ENCODE assay signal across 9 cellular contexts in the genomic region with DNA sequence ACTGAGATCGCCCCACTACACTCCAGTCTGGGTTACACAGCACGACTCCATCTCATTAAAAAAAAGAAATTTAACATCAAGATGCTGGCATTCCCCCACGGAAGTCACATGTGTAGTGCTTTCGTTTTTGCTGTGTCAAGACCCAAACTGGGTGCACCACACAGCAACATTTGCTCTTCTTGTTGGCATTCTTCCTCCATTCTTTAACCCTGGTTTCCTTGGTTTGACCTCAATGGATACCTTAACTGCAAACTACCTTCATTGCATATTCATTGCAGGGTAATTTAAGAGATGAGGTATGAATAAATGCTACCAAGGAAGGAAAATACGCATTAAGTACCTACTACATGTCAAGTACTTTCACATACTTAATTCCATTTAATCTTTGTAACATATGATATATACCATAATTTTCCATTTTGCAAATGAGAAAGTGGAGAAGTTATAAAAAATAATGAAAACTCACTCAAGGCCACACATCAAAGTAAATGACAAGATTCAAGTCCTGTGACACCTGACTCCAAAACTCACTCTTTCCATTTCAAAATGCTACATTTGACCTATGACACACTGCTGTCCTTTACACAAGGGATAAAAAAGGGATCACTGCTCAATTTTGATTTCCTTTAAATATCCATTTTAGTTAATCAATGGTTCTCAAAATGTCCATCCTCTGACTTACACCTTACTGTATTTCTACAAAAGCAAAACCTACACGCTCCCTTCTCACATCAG. TPM values are rescaled to one million over a fixed set of nuclear protein-coding genes. Genes with fewer than 3 reads are reported as not detected.
DNase-seq lines count a peak whose midpoint lies in the region; ATAC-seq, FAIRE-seq and TF ChIP-seq lines count a peak whose summit lies in the region.
"Had no signal": no experiment of that assay in that cellular context is flagged by ENCODE, and none has a peak within 500 bp of the region (broad histone marks: within the 10 kb centered on the region; RNA-seq: fewer than 3 reads in every experiment).

No MANE protein-coding gene starts in this region.

- no peak overlapping the region for H3K4me3 ChIP-seq in BLaER1
- H3K4me3 ChIP-seq in GM12878 = no peak overlapping the region; the same call in 1 of the 2 replicates

- H3K27me3 ChIP-seq in BLaER1 (no peaks in the 10 kb centered on the region), GM12878 (replicated peaks in 1 of 2; ENCODE audit: control insufficient read depth in 2 of 2, insufficient read depth in 2 of 2, low read length in 1 of 2) (no peaks in the 10 kb centered on the region)

- TSS peak; percentile 13 for BruUV-seq in GM12878 (replicated peaks; lab: Mats Ljungman, UMichigan)

- peak; percentile 66 for DNase-seq in GM12878 (ENCODE audit: low read depth, low spot score)
- DNase-seq in GF-D8 (lab: John Stamatoyannopoulos, UW) = no peak
- no peak for DNase-seq in HK-2 (ENCODE audit: unreplicated experiment)
- no peak for DNase-seq in NCI-H2196 treated with DMSO at 0.1 percent for 48 hours (lab: John Stamatoyannopoulos, UW; ENCODE audit: unreplicated experiment)
- DNase-seq: Kasumi-1 had no signal

- SMC1A ChIA-PET in GM12878 (lab: Charles Lee; ENCODE audit: uncharacterized antibody, unreplicated experiment) = interaction anchor here (1.0 to 4.5 kb wide), 10 partner anchors 8 to 135 kb away, joined by 3 to 50 read pairs (median 14); no protein-coding TSS in a partner anchor

- H3K9me3 ChIP-seq in BLaER1 (no peaks in the 10 kb centered on the region), GM12878 (replicated peaks; ENCODE audit: control insufficient read depth, insufficient read depth, low read length) (no peaks in the 10 kb centered on the region)

- intact Hi-C loops in GM12878 (cut with micrococcal nuclease; ENCODE audit: unreplicated experiment) = no loop called here

- H3K36me3 ChIP-seq in BLaER1 (peaks cover 63% of the 10 kb centered on the region), GM12878 (ENCODE audit: control insufficient read depth in 2 of 2, insufficient read depth in 2 of 2, low read length in 1 of 2) (peaks cover 6 to 9% of the 10 kb centered on the region in 2 experiments; a peak in 3 of 4 replicates)

- TF ChIP-seq RAD21 in GM12878 (IDR thresholded peaks at IDR 0.05; ENCODE audit: insufficient read depth, low read depth, low read length) = no peak

- no peak for TF ChIP-seq POLR2A in GM12878 (IDR thresholded peaks at IDR 0.05; ENCODE audit: low read depth, low read length)

- CTCF ChIA-PET in GM12878 (lab: Yijun Ruan, JAX) = interaction anchor here (1.0 kb wide), 1 partner anchor 136 kb away, joined by 5 read pairs; no protein-coding TSS in a partner anchor

- no peak for TF ChIP-seq CTCF in GM12878 (IDR thresholded peaks at IDR 0.05 in 2 of 3, conservative IDR thresholded peaks at IDR 0.05 in 1 of 3; ENCODE audit: control insufficient read depth in 2 of 3, extremely low read depth in 1 of 3, insufficient read depth in 1 of 3, low read depth in 3 of 3, low read length in 3 of 3)

- in situ Hi-C loops in GM12878 (cut with MboI) = no loop called here

- POLR2A ChIA-PET in GM12878 (lab: Charles Lee) = interaction anchor here (2.2 to 3.1 kb wide), 3 partner anchors 13 to 36 kb away, joined by 7 to 25 read pairs (median 8); no protein-coding TSS in a partner anchor

- FAIRE-seq in GM12878 (lab: Jason Lieb, UNC) = peak; percentile 66

- RAD21 ChIA-PET in GM12878 (lab: Charles Lee; ENCODE audit: unreplicated experiment) = interaction anchor here (2.3 to 3.2 kb wide), 2 partner anchors 14 to 35 kb away, joined by 8 to 29 read pairs; no protein-coding TSS in a partner anchor

- ATAC-seq in GM19324 (IDR thresholded peaks at IDR 0.05; ENCODE audit: low FRiP score, unreplicated experiment) = peak; percentile 39
- ATAC-seq in HG03520 (IDR thresholded peaks at IDR 0.05; ENCODE audit: unreplicated experiment) = peak; percentile 38
- ATAC-seq in GM12878 = peak; percentile 64
- no peak for ATAC-seq in HG03097 (IDR thresholded peaks at IDR 0.05; ENCODE audit: low FRiP score, unreplicated experiment)

- H3K79me2 ChIP-seq in GM12878 (ENCODE audit: control insufficient read depth, insufficient read depth, low read length) = peaks cover 92% of the 10 kb centered on the region

- H2AFZ ChIP-seq in GM12878 (ENCODE audit: control insufficient read depth, low read depth, low read length) = no peak overlapping the region

- WGBS in GM12878 (ENCODE audit: insufficient coverage, insufficient replicate concordance, low lambda C conversion rate, missing lambda C conversion rate) = 44% methylated on average over 6 of the region's 6 CpGs

- H3K4me1 ChIP-seq in BLaER1 (peaks cover 9% of the 10 kb centered on the region; the same call in 1 of the 2 replicates), GM12878 (ENCODE audit: control insufficient read depth, insufficient read depth, low read length) (peaks cover 64% of the 10 kb centered on the region)

- H3K27ac ChIP-seq in BLaER1 (no peak overlapping the region), GM12878 (ENCODE audit: control insufficient read depth, insufficient read depth) (peak overlapping the region; percentile 71)

- H4K20me1 ChIP-seq in BLaER1 (peaks cover 99% of the 10 kb centered on the region), GM12878 (ENCODE audit: control insufficient read depth, insufficient read depth) (no peaks in the 10 kb centered on the region; the same call in 1 of the 2 replicates)

- 0 out of 2 replicates have a peak overlapping the region, but pooled peaks have one; percentile 8 for H3K4me2 ChIP-seq in BLaER1
- H3K4me2 ChIP-seq in GM12878 (ENCODE audit: control insufficient read depth, insufficient read depth) = peak overlapping the region; percentile 50

- H3K9ac ChIP-seq in BLaER1 (no peak overlapping the region), GM12878 (ENCODE audit: control insufficient read depth, insufficient read depth, low read length) (no peak overlapping the region)

- TF ChIP-seq EP300 in GM12878 (IDR thresholded peaks at IDR 0.05; ENCODE audit: borderline replicate concordance in 1 of 2, control insufficient read depth in 1 of 2, low read depth in 2 of 2, low read length in 2 of 2) = peak in 1 of 2 experiments; percentile 64; a peak in 1 of 4 replicates

TF ChIP-seq in GM12878, 131 proteins besides CTCF, POLR2A, EP300 and RAD21 (continues in another document):
- TF ChIP-seq, protein P1, sequence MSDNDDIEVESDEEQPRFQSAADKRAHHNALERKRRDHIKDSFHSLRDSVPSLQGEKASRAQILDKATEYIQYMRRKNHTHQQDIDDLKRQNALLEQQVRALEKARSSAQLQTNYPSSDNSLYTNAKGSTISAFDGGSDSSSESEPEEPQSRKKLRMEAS (IDR thresholded peaks at IDR 0.05; ENCODE audit: low read depth, low read length) = no peak
- TF ChIP-seq, protein P2, sequence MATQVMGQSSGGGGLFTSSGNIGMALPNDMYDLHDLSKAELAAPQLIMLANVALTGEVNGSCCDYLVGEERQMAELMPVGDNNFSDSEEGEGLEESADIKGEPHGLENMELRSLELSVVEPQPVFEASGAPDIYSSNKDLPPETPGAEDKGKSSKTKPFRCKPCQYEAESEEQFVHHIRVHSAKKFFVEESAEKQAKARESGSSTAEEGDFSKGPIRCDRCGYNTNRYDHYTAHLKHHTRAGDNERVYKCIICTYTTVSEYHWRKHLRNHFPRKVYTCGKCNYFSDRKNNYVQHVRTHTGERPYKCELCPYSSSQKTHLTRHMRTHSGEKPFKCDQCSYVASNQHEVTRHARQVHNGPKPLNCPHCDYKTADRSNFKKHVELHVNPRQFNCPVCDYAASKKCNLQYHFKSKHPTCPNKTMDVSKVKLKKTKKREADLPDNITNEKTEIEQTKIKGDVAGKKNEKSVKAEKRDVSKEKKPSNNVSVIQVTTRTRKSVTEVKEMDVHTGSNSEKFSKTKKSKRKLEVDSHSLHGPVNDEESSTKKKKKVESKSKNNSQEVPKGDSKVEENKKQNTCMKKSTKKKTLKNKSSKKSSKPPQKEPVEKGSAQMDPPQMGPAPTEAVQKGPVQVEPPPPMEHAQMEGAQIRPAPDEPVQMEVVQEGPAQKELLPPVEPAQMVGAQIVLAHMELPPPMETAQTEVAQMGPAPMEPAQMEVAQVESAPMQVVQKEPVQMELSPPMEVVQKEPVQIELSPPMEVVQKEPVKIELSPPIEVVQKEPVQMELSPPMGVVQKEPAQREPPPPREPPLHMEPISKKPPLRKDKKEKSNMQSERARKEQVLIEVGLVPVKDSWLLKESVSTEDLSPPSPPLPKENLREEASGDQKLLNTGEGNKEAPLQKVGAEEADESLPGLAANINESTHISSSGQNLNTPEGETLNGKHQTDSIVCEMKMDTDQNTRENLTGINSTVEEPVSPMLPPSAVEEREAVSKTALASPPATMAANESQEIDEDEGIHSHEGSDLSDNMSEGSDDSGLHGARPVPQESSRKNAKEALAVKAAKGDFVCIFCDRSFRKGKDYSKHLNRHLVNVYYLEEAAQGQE (IDR thresholded peaks at IDR 0.05; ENCODE audit: low read depth, low read length) = 0 out of 2 replicates have a peak, but pooled peaks have one; percentile 16

RNA-seq across cellular contexts. Expression of gene STK24, which starts 59.2 kb away (rescaled TPM):
- 91.0 and 96.5 TPM in 2 replicates for total RNA-seq in GM12878 (2013; cell fraction: nucleolus; rRNA removed)
- total RNA-seq in GM12878 (2014; rRNA removed) (52.2 and 61.7 TPM in 2 replicates), GM12878 (2014; rRNA removed; fragmentation: Illumina TruSeq; extraction: Trizol) (66.3 and 68.6 TPM in 2 replicates), GM12878 (2021) (87.0 and 88.1 TPM in 2 replicates)
- 66.2 TPM for polyA plus RNA-seq in GM12878 (2011; ENCODE audit: low read depth)
- polyA plus RNA-seq in GM12878 (2011; rRNA removed) (56.7 and 70.4 TPM in 2 replicates), GM12878 (2014; fragmentation: Illumina TruSeq; extraction: Trizol) (115 and 132 TPM in 2 replicates), GM12878 (2014; fragmentation: Nextera tagmentation; extraction: Ambion mirVana) (10 to 100 TPM in 1 of 2 experiments, 1 to 10 TPM in 1; 9.9 to 19.1 TPM), GM12878 (2014; rRNA removed) (49.5 and 53.6 TPM in 2 replicates), GM12878 (2016; fragmentation: Nextera tagmentation; extraction: Ambion mirVana) (1 to 10 TPM; 7.5 to 8.2 TPM)
- 43.2 and 61.8 TPM in 2 replicates for polyA plus RNA-seq in GM12878 (2011; cell fraction: cytosol; rRNA removed)
- 59.5 and 64.2 TPM in 2 replicates for polyA plus RNA-seq in GM12878 (2011; cell fraction: nucleus; rRNA removed)
- polyA plus RNA-seq in GM12878 (2012) = 87.5 and 98.1 TPM in 2 replicates
- 30.6 and 38.6 TPM in 2 replicates for polyA minus RNA-seq in GM12878 (2011; rRNA and poly(A)+ RNA removed)
- polyA minus RNA-seq in GM12878 (2011; cell fraction: cytosol; rRNA and poly(A)+ RNA removed) = 15.6 and 23.4 TPM in 2 replicates
- polyA minus RNA-seq in GM12878 (2011; cell fraction: nucleus; rRNA and poly(A)+ RNA removed) = 29.5 and 49.8 TPM in 2 replicates
